ENCODE assay signal across 9 cellular contexts in the genomic region with DNA sequence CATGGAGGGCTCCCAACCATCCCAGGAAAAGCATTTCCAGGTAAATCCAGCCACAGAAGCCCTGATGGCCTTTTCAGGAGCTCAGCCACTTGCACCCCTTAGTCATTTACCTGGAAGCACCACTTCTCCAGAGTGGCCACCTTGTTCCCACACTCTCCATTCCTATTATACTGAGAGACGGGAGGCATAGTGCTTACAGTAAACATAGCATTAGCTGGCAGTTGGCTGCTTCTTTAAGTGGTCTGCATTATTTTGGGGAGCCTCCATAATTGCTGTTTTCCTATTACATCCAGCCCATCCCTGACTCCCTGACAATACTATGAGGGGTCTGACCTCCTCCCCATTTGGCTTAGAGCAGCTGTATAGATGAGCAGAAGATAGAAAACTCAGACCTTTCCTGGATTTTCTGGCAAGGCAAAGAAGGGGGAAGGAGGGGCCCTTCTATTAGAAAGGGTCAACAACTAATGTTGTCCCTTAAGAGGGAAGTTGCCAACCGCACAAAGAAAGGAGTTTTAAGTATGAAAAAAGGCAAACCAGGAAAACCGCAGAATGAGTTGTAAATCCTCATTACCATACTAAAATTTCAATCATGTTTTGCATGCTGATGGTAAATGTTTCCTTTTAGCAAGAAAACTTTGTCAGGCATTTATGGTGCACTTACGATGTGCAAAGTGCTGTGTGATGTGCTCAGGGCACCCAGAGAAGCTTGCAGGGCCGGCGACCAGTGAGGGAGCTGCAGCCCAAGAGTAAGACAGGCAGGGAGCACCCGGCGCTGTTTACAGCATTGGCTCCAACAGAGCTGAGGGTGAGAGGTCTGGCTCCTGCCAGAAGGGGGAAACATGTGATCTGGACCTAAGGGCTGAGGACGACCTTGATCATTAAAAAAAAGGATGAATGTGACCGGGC.
DNase-seq lines count a peak whose midpoint lies in the region; ATAC-seq, FAIRE-seq and TF ChIP-seq lines count a peak whose summit lies in the region.
"Had no signal": no experiment of that assay in that cellular context is flagged by ENCODE, and none has a peak within 500 bp of the region (broad histone marks: within the 10 kb centered on the region; RNA-seq: fewer than 3 reads in every experiment).

No MANE protein-coding gene starts in this region.

- no peak overlapping the region for H3K9ac ChIP-seq in smooth muscle cell (ENCODE audit: low read depth)

- no peak for TF ChIP-seq CTCF in smooth muscle cell (IDR thresholded peaks at IDR 0.05; ENCODE audit: borderline replicate concordance, insufficient read depth, poor library complexity, severe bottlenecking)

- H3K36me3 ChIP-seq in smooth muscle cell (ENCODE audit: low read depth), result no peaks in the 10 kb centered on the region

- H3K4me3 ChIP-seq in right cardiac atrium (ENCODE audit: low read length) (no peak overlapping the region), smooth muscle cell (no peak overlapping the region)

- 21% methylated on average over 10 of the region's 10 CpGs for WGBS in right cardiac atrium
- 12% methylated on average over 10 of the region's 10 CpGs for WGBS in smooth muscle cell (ENCODE audit: low lambda C conversion rate)

- H3K27me3 ChIP-seq in right cardiac atrium (ENCODE audit: control insufficient read depth, insufficient read depth), result no peaks in the 10 kb centered on the region
- no peaks in the 10 kb centered on the region for H3K27me3 ChIP-seq in smooth muscle cell (ENCODE audit: low read depth)

- H3K79me2 ChIP-seq in smooth muscle cell (ENCODE audit: low read depth), result no peaks in the 10 kb centered on the region

- ATAC-seq in SK-N-SH treated with all-trans-retinoic acid at 6 μM for 48 hours (peak; percentile 73), right cardiac atrium (peak; percentile 84 to 90)

- H4K20me1 ChIP-seq in smooth muscle cell (ENCODE audit: low read depth), result no peaks in the 10 kb centered on the region

- intact Hi-C loops in right cardiac atrium (cut with DNase I), result no loop called here

- H2AFZ ChIP-seq in smooth muscle cell (ENCODE audit: low read depth), result no peak overlapping the region

- H3K4me1 ChIP-seq in right cardiac atrium (ENCODE audit: control insufficient read depth, insufficient read depth, low read length) (no peaks in the 10 kb centered on the region), smooth muscle cell (ENCODE audit: low read depth) (peaks cover 17% of the 10 kb centered on the region)

- no peak for FAIRE-seq in GM19239 (lab: Jason Lieb, UNC)

- H3F3A ChIP-seq in smooth muscle cell (ENCODE audit: low read depth), result peaks cover 5% of the 10 kb centered on the region

- H3K9me3 ChIP-seq in right cardiac atrium (ENCODE audit: control insufficient read depth, low read length), result no peaks in the 10 kb centered on the region
- H3K9me3 ChIP-seq in smooth muscle cell (replicated peaks; ENCODE audit: low read depth), result no peaks in the 10 kb centered on the region

- peak overlapping the region; percentile 55 for H3K4me2 ChIP-seq in smooth muscle cell

- H3K27ac ChIP-seq in right cardiac atrium (ENCODE audit: low read length) (peak overlapping the region; percentile 17), smooth muscle cell (ENCODE audit: low read depth) (peak overlapping the region; percentile 69)

- DNase-seq in HCEC 1CT, result peak; percentile 90
- DNase-seq in right cardiac atrium, result peak; percentile 44 to 80 (median 73)
- DNase-seq in smooth muscle cell (lab: John Stamatoyannopoulos, UW; ENCODE audit: unreplicated experiment), result no peak
- DNase-seq in GM19239 (ENCODE audit: insufficient read length, low spot score), result no peak
- no peak for DNase-seq in SIG-M5 treated with dmso at 0.1 percent for 504 hours (lab: John Stamatoyannopoulos, UW; ENCODE audit: unreplicated experiment)
- DNase-seq in NCI-H345 treated with DMSO at 0.1 percent for 48 hours (lab: John Stamatoyannopoulos, UW; ENCODE audit: unreplicated experiment), result no peak
- no peak for DNase-seq in stimulated activated naive CD4-positive, alpha-beta T cell (lab: John Stamatoyannopoulos, UW)
- DNase-seq: activated T-cell treated with anti-CD3 and anti-CD28 coated beads, Interleukin-2, amount 50 U/mL, for 24 hours had no signal

TF ChIP-seq in SK-N-SH treated with all-trans-retinoic acid at 6 μM for 48 hours, 23 proteins besides CTCF, POLR2A, EP300 and RAD21:
- TF ChIP-seq SNAI2 (CRISPR knock-in tag; IDR thresholded peaks at IDR 0.05) (peak; percentile 69; the same call in 1 of the 2 replicates), PATZ1 (CRISPR knock-in tag; IDR thresholded peaks at IDR 0.05; ENCODE audit: borderline replicate concordance) (no peak)
TF ChIP-seq in SK-N-SH treated with all-trans-retinoic acid at 6 μM for 48 hours: peak in this region for 1.

Comparison
In these comparisons a context has a peak if more than half of its experiments do, and no peak if none do; other contexts are left out.
1. DNase-seq: peak in HCEC 1CT (single experiment) and right cardiac atrium (3 of 3); none in smooth muscle cell (single experiment), GM19239 (single experiment), SIG-M5 treated with dmso at 0.1 percent for 504 hours (single experiment), NCI-H345 treated with DMSO at 0.1 percent for 48 hours (single experiment) and stimulated activated naive CD4-positive, alpha-beta T cell (0 of 6).